ENCODE assay signal across 1 cellular context in the genomic region with DNA sequence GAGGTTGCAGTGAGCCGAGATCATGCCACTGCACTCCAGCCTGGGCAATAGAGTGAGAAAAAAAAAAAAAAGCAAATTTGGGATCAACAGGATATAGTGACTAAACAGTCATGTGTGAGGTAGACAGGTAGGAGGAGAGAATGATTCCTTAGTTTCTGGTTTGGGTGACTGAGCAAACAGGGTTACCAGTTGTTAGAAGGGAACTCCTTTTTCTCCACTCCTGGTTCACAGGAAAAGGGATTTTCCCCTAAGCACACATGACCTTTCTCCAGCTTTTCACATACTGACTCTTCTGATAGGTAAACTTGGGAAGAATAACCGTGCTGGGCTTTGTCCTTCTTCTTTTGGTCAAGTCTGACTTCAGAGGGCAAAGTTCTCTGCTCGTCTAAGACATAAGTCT.
TF ChIP-seq lines count a peak whose summit lies in the region.

No MANE protein-coding gene starts in this region.

TF ChIP-seq in H1, 55 proteins besides CTCF, POLR2A, EP300 and RAD21:
- TF ChIP-seq SIN3A (conservative IDR thresholded peaks at IDR 0.05 in 1 of 2, IDR thresholded peaks at IDR 0.05 in 1 of 2; ENCODE audit: low read depth in 1 of 2, low read length in 2 of 2) (no peak), GTF2F1 (IDR thresholded peaks at IDR 0.05; ENCODE audit: borderline replicate concordance, low read depth, low read length) (no peak), RNF2 (IDR thresholded peaks at IDR 0.05; ENCODE audit: borderline replicate concordance, low read depth, low read length, missing control alignments, poor library complexity, severe bottlenecking) (no peak), ZNF274 (IDR thresholded peaks at IDR 0.05; ENCODE audit: borderline replicate concordance, extremely low read depth, low read length) (no peak), CEBPB (IDR thresholded peaks at IDR 0.05; ENCODE audit: low read depth, low read length) (no peak), CTBP2 (IDR thresholded peaks at IDR 0.05; ENCODE audit: borderline replicate concordance, insufficient read depth, insufficient read length, low read length) (no peak), SUZ12 (IDR thresholded peaks at IDR 0.05; ENCODE audit: low read length) (no peak), RFX5 (IDR thresholded peaks at IDR 0.05; ENCODE audit: borderline replicate concordance, low read depth, low read length) (no peak), EGR1 (IDR thresholded peaks at IDR 0.05; ENCODE audit: borderline replicate concordance, low read depth, low read length) (no peak)
- TF ChIP-seq, protein P1, sequence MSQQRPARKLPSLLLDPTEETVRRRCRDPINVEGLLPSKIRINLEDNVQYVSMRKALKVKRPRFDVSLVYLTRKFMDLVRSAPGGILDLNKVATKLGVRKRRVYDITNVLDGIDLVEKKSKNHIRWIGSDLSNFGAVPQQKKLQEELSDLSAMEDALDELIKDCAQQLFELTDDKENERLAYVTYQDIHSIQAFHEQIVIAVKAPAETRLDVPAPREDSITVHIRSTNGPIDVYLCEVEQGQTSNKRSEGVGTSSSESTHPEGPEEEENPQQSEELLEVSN (IDR thresholded peaks at IDR 0.05): no peak
